ENCODE assay signal across 8 cellular contexts in genomic region chr20:41027872-41028358, GRCh38. TPM values are rescaled to one million over a fixed set of nuclear protein-coding genes. Genes with fewer than 3 reads are reported as not detected.
DNase-seq lines count a peak whose midpoint lies in the region; ATAC-seq and TF ChIP-seq lines count a peak whose summit lies in the region.

No MANE protein-coding gene starts in this region.

- POLR2A ChIA-PET in RWPE1 (lab: Yijun Ruan, JAX; ENCODE audit: low non-redundant PET): interaction anchor here (0.7 kb wide), 3 partner anchors 10 to 641 kb away, joined by 3 to 5 read pairs (median 3); no protein-coding TSS in a partner anchor

- peak overlapping the region; percentile 87 for H3K27ac ChIP-seq in RWPE1
- peak overlapping the region; percentile 93 to 100 (median 98) for H3K27ac ChIP-seq in esophagus muscularis mucosa (replicated peaks in 1 of 4)
- H3K27ac ChIP-seq in prostate gland: peak overlapping the region; percentile 67 to 94

- ATAC-seq in GM19463 (IDR thresholded peaks at IDR 0.05; ENCODE audit: unreplicated experiment): no peak
- no peak for ATAC-seq in HG03135 (IDR thresholded peaks at IDR 0.05; ENCODE audit: unreplicated experiment)

- DNase-seq in RWPE1 (ENCODE audit: low spot score) (no peak), esophagus muscularis mucosa (ENCODE audit: extremely low spot score) (no peak), prostate gland (ENCODE audit: low spot score) (no peak), erythroblast (lab: John Stamatoyannopoulos, UW) (no peak), DMS79 treated with DMSO at 0.1 percent for 48 hours (lab: John Stamatoyannopoulos, UW) (no peak)

- H3K4me3 ChIP-seq in GM08714 (ENCODE audit: low read length) (peak overlapping the region; percentile 58), esophagus muscularis mucosa (peak overlapping the region; percentile 93 to 99 (median 98)), prostate gland (peak overlapping the region; percentile 96 to 100)

- intact Hi-C loops in esophagus muscularis mucosa (cut with DNase I): loop anchor here (5.0 kb wide), 1 partner anchor 49 kb away; no protein-coding TSS in a partner anchor
- intact Hi-C loops in prostate gland (cut with DNase I): no loop called here

- TF ChIP-seq POLR2A in esophagus muscularis mucosa (IDR thresholded peaks at IDR 0.05; ENCODE audit: low read depth) (no peak), prostate gland (IDR thresholded peaks at IDR 0.05) (no peak), erythroblast (IDR thresholded peaks at IDR 0.05; ENCODE audit: low read length) (no peak)

- no peaks in the 10 kb centered on the region for H3K9me3 ChIP-seq in esophagus muscularis mucosa
- H3K9me3 ChIP-seq in prostate gland: no peaks in the 10 kb centered on the region

- CTCF ChIA-PET in RWPE1 (lab: Yijun Ruan, JAX): interaction anchor here (0.7 to 1.4 kb wide), 4 partner anchors 22 to 1763 kb away, joined by 3 to 8 read pairs (median 3); no protein-coding TSS in a partner anchor

- TF ChIP-seq CTCF in RWPE1 (conservative IDR thresholded peaks at IDR 0.05; ENCODE audit: low read depth) (no peak), esophagus muscularis mucosa (IDR thresholded peaks at IDR 0.05) (no peak), prostate gland (IDR thresholded peaks at IDR 0.05) (no peak)

- H3K36me3 ChIP-seq in esophagus muscularis mucosa (no peaks in the 10 kb centered on the region), prostate gland (no peaks in the 10 kb centered on the region)

- H3K4me1 ChIP-seq in esophagus muscularis mucosa: peaks cover 30 to 39% (median 36%) of the 10 kb centered on the region in 4 donors
- peaks cover 8% of the 10 kb centered on the region for H3K4me1 ChIP-seq in prostate gland (replicated peaks)

- H3K27me3 ChIP-seq in esophagus muscularis mucosa (no peaks in the 10 kb centered on the region), prostate gland (replicated peaks; ENCODE audit: insufficient read depth) (no peaks in the 10 kb centered on the region)

- 23% methylated on average over 10 of the region's 10 CpGs for WGBS in esophagus muscularis mucosa
- 24% methylated on average over 10 of the region's 10 CpGs for WGBS in prostate gland

- TF ChIP-seq EP300 in esophagus muscularis mucosa (IDR thresholded peaks at IDR 0.05): no peak

RNA-seq across cellular contexts. Expression of gene TOP1, which starts 0.7 kb away (rescaled TPM):
- total RNA-seq in esophagus muscularis mucosa (10 to 100 TPM; 20.2 to 28.5 (median 23.0) TPM), prostate gland (10 to 100 TPM; 32.3 to 36.9 TPM)
